In genomic region chrX:146881521-146881920, GRCh38 we compare ENCODE assay signal across 12 cellular contexts.
A peak's percentile ranks its signal among the peaks of the same experiment; 100 is the strongest.
DNase-seq lines count a peak whose midpoint lies in the region.
"Had no signal": no experiment of that assay in that cellular context is flagged by ENCODE, and none has a peak within 500 bp of the region (broad histone marks: within the 10 kb centered on the region; RNA-seq: fewer than 3 reads in every experiment).

No MANE protein-coding gene starts in this region.

- DNase-seq in A172 (ENCODE audit: low spot score), result peak; percentile 26
- DNase-seq in H4 (ENCODE audit: low spot score), result peak; percentile 75
- DNase-seq in RPMI7951 (ENCODE audit: low read depth), result peak; percentile 0
- peak; percentile 17 for DNase-seq in foreskin melanocyte
- DNase-seq in activated CD8-positive, alpha-beta memory T cell treated with anti-CD3 and anti-CD28 coated beads for 24 hours, result no peak
- no peak for DNase-seq in hypothalamus (lab: John Stamatoyannopoulos, UW)
- DNase-seq in activated CD4-positive, CD25-positive, alpha-beta regulatory T cell (lab: John Stamatoyannopoulos, UW), result no peak
- DNase-seq: BE2C; CD4-positive, alpha-beta memory T cell; DMS79; EL; H9 had no signal

Comparison
In these comparisons a context has a peak if more than half of its experiments do, and no peak if none do; other contexts are left out.
1. DNase-seq: peak in A172 (single experiment), H4 (single experiment), RPMI7951 (single experiment) and foreskin melanocyte (single experiment); none in activated CD8-positive, alpha-beta memory T cell treated with anti-CD3 and anti-CD28 coated beads for 24 hours (single experiment), hypothalamus (0 of 51) and activated CD4-positive, CD25-positive, alpha-beta regulatory T cell (0 of 4).